In genomic region chr17:80855968-80856862, GRCh38 we compare ENCODE assay signal across 8 cellular contexts.
DNase-seq lines count a peak whose midpoint lies in the region; ATAC-seq and TF ChIP-seq lines count a peak whose summit lies in the region.

No MANE protein-coding gene starts in this region.

- H3K9ac ChIP-seq in neuronal stem cell (ENCODE audit: low read depth, low read length, poor library complexity): no peak overlapping the region

- H3K18ac ChIP-seq in neuronal stem cell (ENCODE audit: low read length): no peak overlapping the region

- TF ChIP-seq POLR2A in GM18505 (IDR thresholded peaks at IDR 0.05; ENCODE audit: borderline replicate concordance, extremely low read depth, insufficient read depth, insufficient read length): no peak

- DNase-seq in SIG-M5 (lab: John Stamatoyannopoulos, UW) (peak; percentile 54), right atrium auricular region (ENCODE audit: low spot score) (peak; percentile 73), coronary artery (ENCODE audit: low spot score) (no peak), neuronal stem cell (ENCODE audit: low spot score) (no peak)
- DNase-seq in activated gamma-delta T cell treated with anti-CD3 and anti-CD28 coated beads, Interleukin-2, amount 50 U/mL, for 16 hours (ENCODE audit: low read depth): peak; percentile 70
- DNase-seq in stimulated activated CD4-positive, alpha-beta T cell treated with anti-CD3 and anti-CD28 coated beads, TNF-alpha, amount 100 ng/mL, for 24 hours (ENCODE audit: low read depth in 3 of 3): peak; percentile 76 to 89 (median 79)

- H3K36me3 ChIP-seq in right atrium auricular region (no peaks in the 10 kb centered on the region), neuronal stem cell (replicated peaks in 1 of 2; ENCODE audit: control insufficient read depth in 2 of 2, insufficient read depth in 2 of 2, low read length in 2 of 2) (peaks cover 3 to 38% of the 10 kb centered on the region in 2 donors)

- no peak overlapping the region for H2AFZ ChIP-seq in neuronal stem cell (ENCODE audit: low read length)

- no peak overlapping the region for H3K4me2 ChIP-seq in neuronal stem cell (ENCODE audit: insufficient read depth, low read length, poor library complexity, severe bottlenecking)

- no CpG with 5 or more reads among the region's 21 CpGs for WGBS in neuronal stem cell (ENCODE audit: extremely low coverage in 2 of 2, insufficient read length in 2 of 2, insufficient replicate concordance in 1 of 2), 2 donors

- H2AK5ac ChIP-seq in neuronal stem cell (ENCODE audit: low read depth, low read length): no peak overlapping the region

- H2BK12ac ChIP-seq in neuronal stem cell (ENCODE audit: low read length): no peak overlapping the region

- no peak overlapping the region for H2BK15ac ChIP-seq in neuronal stem cell (ENCODE audit: low read length)

- no peak overlapping the region for H3K14ac ChIP-seq in neuronal stem cell (ENCODE audit: low read length)

- H3K27ac ChIP-seq in right atrium auricular region (no peak overlapping the region), coronary artery (peak overlapping the region in 1 of 2 donors; percentile 10), neuronal stem cell (replicated peaks; ENCODE audit: low read length) (no peak overlapping the region)

- H3K4me3 ChIP-seq in right atrium auricular region (no peak overlapping the region), coronary artery (no peak overlapping the region), neuronal stem cell (ENCODE audit: low read length in 2 of 2) (no peak overlapping the region)

- no peaks in the 10 kb centered on the region for H3K27me3 ChIP-seq in right atrium auricular region
- H3K27me3 ChIP-seq in neuronal stem cell (ENCODE audit: control insufficient read depth in 3 of 3, insufficient read depth in 3 of 3, low read depth in 1 of 3, low read length in 3 of 3): no peaks in the 10 kb centered on the region

- TF ChIP-seq CTCF in right atrium auricular region (IDR thresholded peaks at IDR 0.05): no peak
- TF ChIP-seq CTCF in coronary artery (IDR thresholded peaks at IDR 0.05): no peak

- H4K8ac ChIP-seq in neuronal stem cell (ENCODE audit: low read depth, low read length): no peak overlapping the region

- ATAC-seq in GM18505 (IDR thresholded peaks at IDR 0.05; ENCODE audit: unreplicated experiment) (peak; percentile 82), HG02970 (IDR thresholded peaks at IDR 0.05; ENCODE audit: low FRiP score, unreplicated experiment) (peak; percentile 74)

- no peak overlapping the region for H2BK120ac ChIP-seq in neuronal stem cell (ENCODE audit: low read depth, low read length)

- H3K9me3 ChIP-seq in right atrium auricular region (no peaks in the 10 kb centered on the region), neuronal stem cell (replicated peaks in 1 of 2; ENCODE audit: control insufficient read depth in 2 of 2, insufficient read depth in 1 of 2, low read depth in 1 of 2, low read length in 2 of 2) (no peaks in the 10 kb centered on the region)

- no peaks in the 10 kb centered on the region for H3K79me1 ChIP-seq in neuronal stem cell (ENCODE audit: low read depth, low read length)

- no peak overlapping the region for H4K91ac ChIP-seq in neuronal stem cell (ENCODE audit: low read depth, low read length, poor library complexity)

- H3K23ac ChIP-seq in neuronal stem cell (ENCODE audit: low read depth, low read length, poor library complexity): no peak overlapping the region

- no peak overlapping the region for H3K4ac ChIP-seq in neuronal stem cell (ENCODE audit: low read length)

- H2BK5ac ChIP-seq in neuronal stem cell (ENCODE audit: low read length): no peak overlapping the region

- H3K4me1 ChIP-seq in right atrium auricular region (peaks cover 0 to 14% of the 10 kb centered on the region in 2 donors), neuronal stem cell (ENCODE audit: control insufficient read depth in 2 of 2, insufficient read depth in 1 of 2, low read depth in 1 of 2, low read length in 2 of 2) (peaks cover 0 to 15% of the 10 kb centered on the region in 2 donors)

Comparison
In these comparisons a context has a peak if more than half of its experiments do, and no peak if none do; other contexts are left out.
1. DNase-seq: peak in SIG-M5 (single experiment), activated gamma-delta T cell treated with anti-CD3 and anti-CD28 coated beads, Interleukin-2, amount 50 U/mL, for 16 hours (single experiment), right atrium auricular region (single experiment) and stimulated activated CD4-positive, alpha-beta T cell treated with anti-CD3 and anti-CD28 coated beads, TNF-alpha, amount 100 ng/mL, for 24 hours (3 of 3); none in coronary artery (single experiment) and neuronal stem cell (single experiment).